1 cellular context compared by ENCODE assay signal in the genomic region with DNA sequence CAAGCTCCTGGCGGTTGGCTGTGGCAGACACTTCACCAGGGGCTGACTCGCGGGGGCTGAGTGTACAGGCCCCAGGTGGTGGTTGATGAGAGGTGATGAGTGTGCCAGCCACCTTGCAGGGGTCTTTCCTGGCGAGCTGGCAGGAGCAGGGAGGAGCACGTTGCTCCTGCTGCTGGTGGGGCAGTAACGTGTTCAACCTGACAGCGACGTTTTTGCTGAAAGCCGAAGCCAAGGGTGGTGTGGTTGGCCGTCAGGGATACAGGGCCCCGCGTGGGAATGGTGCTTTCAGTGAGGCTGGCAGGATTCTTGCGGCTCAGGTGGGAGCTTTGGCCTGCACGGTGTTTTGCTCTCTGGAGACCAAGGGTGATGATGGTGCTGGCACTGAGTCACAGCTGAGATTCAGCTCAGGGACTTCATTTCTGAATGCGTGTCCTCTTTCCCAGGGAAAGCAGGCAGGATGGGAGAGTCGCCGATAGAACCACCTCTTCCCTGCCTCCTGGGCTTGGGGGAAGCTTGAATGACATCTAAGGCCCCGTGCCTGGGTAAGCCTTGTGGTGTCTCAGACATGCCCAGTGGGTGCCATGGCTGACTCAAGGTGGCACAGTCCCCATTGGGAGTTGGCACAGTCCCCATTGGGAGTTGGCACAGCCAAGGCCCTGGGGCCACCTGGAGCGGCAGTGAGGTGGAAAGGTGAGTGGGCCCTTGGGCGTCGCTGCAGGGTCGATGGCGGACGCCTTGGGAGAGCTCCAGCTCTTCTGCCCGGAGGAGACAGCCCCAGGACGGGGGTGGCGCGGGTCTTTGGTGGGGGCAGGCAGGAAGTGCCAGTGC.
TF ChIP-seq lines count a peak whose summit lies in the region.

No MANE protein-coding gene starts in this region.

TF ChIP-seq in WTC11, 78 proteins besides CTCF, POLR2A, EP300 and RAD21 (continued from another document):
- no peak for TF ChIP-seq IRF1 (CRISPR knock-in tag; IDR thresholded peaks at IDR 0.05)
TF ChIP-seq in WTC11: peak in this region for 0.
